In genomic region chr18:77067315-77068061, GRCh38 we compare ENCODE assay signal across 8 cellular contexts.
DNase-seq lines count a peak whose midpoint lies in the region; ATAC-seq and TF ChIP-seq lines count a peak whose summit lies in the region.

No MANE protein-coding gene starts in this region.

- H3K9me3 ChIP-seq in RWPE2 (ENCODE audit: severe bottlenecking) (no peaks in the 10 kb centered on the region), right atrium auricular region (no peaks in the 10 kb centered on the region), smooth muscle cell (replicated peaks; ENCODE audit: low read depth) (no peaks in the 10 kb centered on the region)

- H3K36me3 Mint-ChIP-seq in activated naive CD4-positive, alpha-beta T cell treated with anti-CD3 and anti-CD28 coated beads, Interleukin-2, amount 10 ng/mL, durations not matched to agents 7 days and 5 days, result peaks cover 77% of the 10 kb centered on the region

- peak overlapping the region; percentile 45 for H3K9ac ChIP-seq in smooth muscle cell (ENCODE audit: low read depth)

- H3K27ac ChIP-seq in RWPE2 (ENCODE audit: poor library complexity, severe bottlenecking) (peak overlapping the region; percentile 79), right atrium auricular region (peak overlapping the region; percentile 71 to 75), smooth muscle cell (ENCODE audit: low read depth) (peak overlapping the region; percentile 83)

- CTCF ChIA-PET in activated naive CD4-positive, alpha-beta T cell treated with anti-CD3 and anti-CD28 coated beads, Interleukin-2, amount 10 ng/mL, durations not matched to agents 7 days and 5 days (lab: Charles Lee), result interaction anchor here (0.6 to 3.5 kb wide), 9 partner anchors 11 to 144 kb away, joined by 3 to 17 read pairs (median 5); no protein-coding TSS in a partner anchor

- no peak overlapping the region for H2AFZ ChIP-seq in smooth muscle cell (ENCODE audit: low read depth)

- peak; percentile 91 for DNase-seq in EH (ENCODE audit: low read depth)
- no peak for DNase-seq in RWPE2 (ENCODE audit: low spot score)
- peak; percentile 75 for DNase-seq in activated naive CD4-positive, alpha-beta T cell treated with anti-CD3 and anti-CD28 coated beads, Interleukin-2, amount 10 ng/mL, durations not matched to agents 7 days and 5 days
- DNase-seq in right atrium auricular region (ENCODE audit: low spot score), result peak; percentile 83
- DNase-seq in smooth muscle cell (lab: John Stamatoyannopoulos, UW; ENCODE audit: unreplicated experiment), result peak; percentile 53
- DNase-seq in effector CD8-positive, alpha-beta T cell (lab: John Stamatoyannopoulos, UW), result no peak

- H4K20me1 ChIP-seq in smooth muscle cell (ENCODE audit: low read depth), result no peaks in the 10 kb centered on the region

- H3K4me3 Mint-ChIP-seq in activated naive CD4-positive, alpha-beta T cell treated with anti-CD3 and anti-CD28 coated beads, Interleukin-2, amount 10 ng/mL, durations not matched to agents 7 days and 5 days, result peak overlapping the region; percentile 60

- peak; percentile 50 for TF ChIP-seq CTCF in RWPE2 (IDR thresholded peaks at IDR 0.05; ENCODE audit: poor library complexity, severe bottlenecking)
- TF ChIP-seq CTCF in right atrium auricular region (IDR thresholded peaks at IDR 0.05), result peak in 1 of 2 donors; percentile 18
- no peak for TF ChIP-seq CTCF in smooth muscle cell (IDR thresholded peaks at IDR 0.05; ENCODE audit: borderline replicate concordance, insufficient read depth, poor library complexity, severe bottlenecking)

- H3K4me3 ChIP-seq in RWPE2 (ENCODE audit: severe bottlenecking) (no peak overlapping the region), right atrium auricular region (no peak overlapping the region), smooth muscle cell (no peak overlapping the region)

- H3K27me3 ChIP-seq in RWPE2 (ENCODE audit: insufficient read depth, poor library complexity, severe bottlenecking), result no peaks in the 10 kb centered on the region
- no peaks in the 10 kb centered on the region for H3K27me3 ChIP-seq in right atrium auricular region
- no peaks in the 10 kb centered on the region for H3K27me3 ChIP-seq in smooth muscle cell (ENCODE audit: low read depth)

- 25% methylated on average over 14 of the region's 14 CpGs for WGBS in smooth muscle cell (ENCODE audit: low lambda C conversion rate)

- no peaks in the 10 kb centered on the region for H3K79me2 ChIP-seq in smooth muscle cell (ENCODE audit: low read depth)

- no peaks in the 10 kb centered on the region for H3K27me3 Mint-ChIP-seq in activated naive CD4-positive, alpha-beta T cell treated with anti-CD3 and anti-CD28 coated beads, Interleukin-2, amount 10 ng/mL, durations not matched to agents 7 days and 5 days

- H3K9me3 Mint-ChIP-seq in activated naive CD4-positive, alpha-beta T cell treated with anti-CD3 and anti-CD28 coated beads, Interleukin-2, amount 10 ng/mL, durations not matched to agents 7 days and 5 days, result no peaks in the 10 kb centered on the region

- peaks cover 22% of the 10 kb centered on the region for H3F3A ChIP-seq in smooth muscle cell (ENCODE audit: low read depth)

- H3K36me3 ChIP-seq in RWPE2 (ENCODE audit: low read depth) (peaks cover 29% of the 10 kb centered on the region), right atrium auricular region (peaks cover 15% of the 10 kb centered on the region), smooth muscle cell (ENCODE audit: low read depth) (no peaks in the 10 kb centered on the region)

- H3K27ac Mint-ChIP-seq in activated naive CD4-positive, alpha-beta T cell treated with anti-CD3 and anti-CD28 coated beads, Interleukin-2, amount 10 ng/mL, durations not matched to agents 7 days and 5 days, result peak overlapping the region; percentile 100

- ATAC-seq in HG02763 (IDR thresholded peaks at IDR 0.05; ENCODE audit: unreplicated experiment), result peak; percentile 24
- ATAC-seq in RWPE2 (ENCODE audit: low read depth), result peak; percentile 85
- ATAC-seq in HG03521 (IDR thresholded peaks at IDR 0.05; ENCODE audit: unreplicated experiment), result no peak

- peak overlapping the region; percentile 71 for H3K4me2 ChIP-seq in smooth muscle cell

- peaks cover 100% of the 10 kb centered on the region for H3K4me1 Mint-ChIP-seq in activated naive CD4-positive, alpha-beta T cell treated with anti-CD3 and anti-CD28 coated beads, Interleukin-2, amount 10 ng/mL, durations not matched to agents 7 days and 5 days

- H3K4me1 ChIP-seq in RWPE2 (ENCODE audit: insufficient read depth, poor library complexity, severe bottlenecking) (peaks cover 77% of the 10 kb centered on the region), right atrium auricular region (peaks cover 3 to 77% of the 10 kb centered on the region in 2 donors), smooth muscle cell (ENCODE audit: low read depth) (peaks cover 28% of the 10 kb centered on the region)

Comparison
In these comparisons a context has a peak if more than half of its experiments do, and no peak if none do; other contexts are left out.
1. DNase-seq: peak in EH (single experiment), activated naive CD4-positive, alpha-beta T cell treated with anti-CD3 and anti-CD28 coated beads, Interleukin-2, amount 10 ng/mL, durations not matched to agents 7 days and 5 days (single experiment), right atrium auricular region (single experiment) and smooth muscle cell (single experiment); none in RWPE2 (single experiment) and effector CD8-positive, alpha-beta T cell (single experiment).
2. Peak in every context shown above with its lines, with median percentiles within 50 percentile points of each other: H3K27ac ChIP-seq.